In genomic region chr2:43163365-43163715, GRCh38 we compare ENCODE assay signal across 14 cellular contexts.
A peak's percentile ranks its signal among the peaks of the same experiment; 100 is the strongest.
DNase-seq lines count a peak whose midpoint lies in the region; ATAC-seq, FAIRE-seq and TF ChIP-seq lines count a peak whose summit lies in the region.
"Had no signal": no experiment of that assay in that cellular context is flagged by ENCODE, and none has a peak within 500 bp of the region (broad histone marks: within the 10 kb centered on the region; RNA-seq: fewer than 3 reads in every experiment).

No MANE protein-coding gene starts in this region.

- DNase-seq in Caco-2 (no peak), T-helper 17 cell (no peak), immature natural killer cell (no peak), small intestine (no peak), EL (no peak), left lobe of liver (ENCODE audit: low spot score) (no peak), C1 segment of cervical spinal cord (lab: John Stamatoyannopoulos, UW) (no peak)
- DNase-seq: activated naive CD4-positive, alpha-beta T cell treated with anti-CD3 and anti-CD28 coated beads for 36 hours; dermis blood vessel endothelial cell; DMS53; naive B cell; NCI-H1930; NCI-H446 treated with DMSO at 0.1 percent for 48 hours; stimulated activated CD4-positive, alpha-beta T cell treated with anti-CD3 and anti-CD28 coated beads, Interleukin-4, amount 100 ng/mL, for 4 hours had no signal

- BruUV-seq in Caco-2 (replicated peaks; lab: Mats Ljungman, UMichigan), result TSS peak; percentile 85

- peaks cover 70% of the 10 kb centered on the region for H3K4me1 ChIP-seq in Caco-2
- peaks cover 4 to 8% of the 10 kb centered on the region in 2 donors for H3K4me1 ChIP-seq in small intestine (ENCODE audit: control insufficient read depth in 2 of 2, insufficient read depth in 1 of 2, low read depth in 1 of 2, low read length in 1 of 2)

- H3K27me3 ChIP-seq in Caco-2 (replicated peaks; ENCODE audit: control insufficient read depth, insufficient read depth, low read length) (no peaks in the 10 kb centered on the region), small intestine (ENCODE audit: control insufficient read depth in 2 of 2, insufficient read depth in 2 of 2, low read length in 2 of 2) (no peaks in the 10 kb centered on the region)

- no peak for TF ChIP-seq CTCF in Caco-2 (IDR thresholded peaks at IDR 0.05; ENCODE audit: insufficient read depth in 1 of 2, low read depth in 1 of 2, low read length in 1 of 2, severe bottlenecking in 1 of 2, unreplicated experiment in 1 of 2)

- H3K9me3 ChIP-seq in Caco-2, result no peaks in the 10 kb centered on the region
- no peaks in the 10 kb centered on the region for H3K9me3 ChIP-seq in T-helper 17 cell (ENCODE audit: control insufficient read depth, low read length, poor library complexity, severe bottlenecking)
- H3K9me3 ChIP-seq in small intestine (ENCODE audit: control insufficient read depth, low read depth), result no peaks in the 10 kb centered on the region

- H3K27ac ChIP-seq in small intestine (ENCODE audit: low read depth in 1 of 2, low read length in 1 of 2), result peak overlapping the region; percentile 92

- intact Hi-C loops in Caco-2 (cut with micrococcal nuclease; ENCODE audit: unreplicated experiment), result loop anchor here (1.0 to 10.0 kb wide), 7 partner anchors 31 to 321 kb away; partner anchors contain the start of gene ZFP36L2

- H3K36me3 ChIP-seq in Caco-2 (ENCODE audit: control insufficient read depth, insufficient read depth, low read length) (no peaks in the 10 kb centered on the region), small intestine (ENCODE audit: control insufficient read depth in 2 of 2, insufficient read depth in 2 of 2, low read length in 2 of 2) (no peaks in the 10 kb centered on the region)

- H3K36me3 Mint-ChIP-seq in Caco-2 (ENCODE audit: insufficient read depth, unreplicated experiment) (peaks cover 15% of the 10 kb centered on the region), T-helper 17 cell (ENCODE audit: low read depth) (no peaks in the 10 kb centered on the region), immature natural killer cell (no peaks in the 10 kb centered on the region)
- H3K36me3 Mint-ChIP-seq: naive B cell had no signal

- peaks cover 60% of the 10 kb centered on the region for H3K4me1 Mint-ChIP-seq in Caco-2 (ENCODE audit: low read depth, unreplicated experiment)
- peaks cover 48% of the 10 kb centered on the region for H3K4me1 Mint-ChIP-seq in T-helper 17 cell
- peaks cover 47 to 53% of the 10 kb centered on the region in 2 donors for H3K4me1 Mint-ChIP-seq in immature natural killer cell

- CTCF ChIA-PET in Caco-2 (lab: Charles Lee), result interaction anchor here (1.1 to 3.3 kb wide), 9 partner anchors 20 to 189 kb away, joined by 3 to 17 read pairs (median 6); no protein-coding TSS in a partner anchor

- POLR2A ChIA-PET in Caco-2 (lab: Charles Lee), result interaction anchor here (0.6 to 2.8 kb wide), 9 partner anchors 13 to 189 kb away, joined by 3 to 47 read pairs (median 7); partner anchors contain the start of gene ZFP36L2

- no peak for FAIRE-seq in small intestine (lab: Jason Lieb, UNC)

- 13 to 52% (median 31%) methylated on average over 2 of the region's 2 CpGs for WGBS in small intestine, 3 donors

- H3K4me3 ChIP-seq in Caco-2 (ENCODE audit: low read depth, low read length), result no peak overlapping the region
- no peak overlapping the region for H3K4me3 ChIP-seq in small intestine (ENCODE audit: low read depth in 1 of 2, low read length in 2 of 2)

- H3K27me3 Mint-ChIP-seq in Caco-2 (ENCODE audit: insufficient read depth, unreplicated experiment) (no peaks in the 10 kb centered on the region), T-helper 17 cell (no peaks in the 10 kb centered on the region), immature natural killer cell (ENCODE audit: low read depth in 3 of 3) (peaks cover 6 to 19% (median 12%) of the 10 kb centered on the region in 3 donors)
- H3K27me3 Mint-ChIP-seq: naive B cell had no signal

- no peaks in the 10 kb centered on the region for H3K9me3 Mint-ChIP-seq in Caco-2 (ENCODE audit: unreplicated experiment)
- peaks cover 0 to 2% (median 0%) of the 10 kb centered on the region in 6 donors for H3K9me3 Mint-ChIP-seq in immature natural killer cell
- H3K9me3 Mint-ChIP-seq: activated naive CD4-positive, alpha-beta T cell treated with anti-CD3 and anti-CD28 coated beads for 36 hours; naive B cell had no signal

- H3K4me3 Mint-ChIP-seq in Caco-2 (ENCODE audit: unreplicated experiment), result peak overlapping the region; percentile 56
- peak overlapping the region; percentile 36 for H3K4me3 Mint-ChIP-seq in T-helper 17 cell
- H3K4me3 Mint-ChIP-seq in immature natural killer cell, result no peak overlapping the region
- H3K4me3 Mint-ChIP-seq: activated naive CD4-positive, alpha-beta T cell treated with anti-CD3 and anti-CD28 coated beads for 36 hours had no signal

- H3K27ac Mint-ChIP-seq in Caco-2 (ENCODE audit: unreplicated experiment) (peak overlapping the region; percentile 95), T-helper 17 cell (peak overlapping the region; percentile 99), immature natural killer cell (peak overlapping the region in 4 of 6 donors; percentile 28 to 69 (median 43))
- H3K27ac Mint-ChIP-seq: activated naive CD4-positive, alpha-beta T cell treated with anti-CD3 and anti-CD28 coated beads for 36 hours had no signal

- ATAC-seq in T-helper 17 cell, result no peak
- no peak for ATAC-seq in left lobe of liver

Comparison
In these comparisons a context has a peak if more than half of its experiments do, and no peak if none do; other contexts are left out.
1. H3K27ac Mint-ChIP-seq: peak in every context shown above with its lines; median percentile 99 in T-helper 17 cell; 95 in Caco-2; 43 in immature natural killer cell.
2. H3K4me3 Mint-ChIP-seq: peak in Caco-2 (single experiment) and T-helper 17 cell (single experiment); none in immature natural killer cell (0 of 5).